In genomic region chr9:32403567-32403966, GRCh38 we compare ENCODE assay signal across 2 cellular contexts.
TF ChIP-seq lines count a peak whose summit lies in the region.

No MANE protein-coding gene starts in this region.

TF ChIP-seq in liver, 16 proteins besides CTCF, POLR2A, EP300 and RAD21 (continued from another document):
- TF ChIP-seq REST (IDR thresholded peaks at IDR 0.05) (no peak), SP1 (IDR thresholded peaks at IDR 0.05) (no peak), TAF1 (conservative IDR thresholded peaks at IDR 0.05) (no peak), NR2F2 (IDR thresholded peaks at IDR 0.05) (no peak), GABPA (IDR thresholded peaks at IDR 0.05 in 1 of 2, conservative IDR thresholded peaks at IDR 0.05 in 1 of 2) (no peak), EGR1 (IDR thresholded peaks at IDR 0.05; ENCODE audit: low read depth in 2 of 2) (no peak), JUND (IDR thresholded peaks at IDR 0.05) (no peak)

TF ChIP-seq in HepG2, 621 proteins besides CTCF, POLR2A, EP300 and RAD21 (continued from another document):
- TF ChIP-seq ZBTB39 (CRISPR knock-in tag; IDR thresholded peaks at IDR 0.05) (no peak), NFKBIZ (CRISPR knock-in tag; IDR thresholded peaks at IDR 0.05) (no peak), MLLT10 (CRISPR knock-in tag; IDR thresholded peaks at IDR 0.05) (no peak), ZNF230 (CRISPR knock-in tag; IDR thresholded peaks at IDR 0.05) (no peak), TP53 (CRISPR knock-in tag; conservative IDR thresholded peaks at IDR 0.05) (no peak), ZNF343 (CRISPR knock-in tag; IDR thresholded peaks at IDR 0.05) (no peak), ZFP41 (CRISPR knock-in tag; IDR thresholded peaks at IDR 0.05; ENCODE audit: borderline replicate concordance) (no peak), ARNT2 (CRISPR knock-in tag; IDR thresholded peaks at IDR 0.05; ENCODE audit: low read depth) (no peak), TOE1 (CRISPR knock-in tag; IDR thresholded peaks at IDR 0.05) (no peak)
